Comparison of ENCODE assay signal across 8 cellular contexts in the genomic region with DNA sequence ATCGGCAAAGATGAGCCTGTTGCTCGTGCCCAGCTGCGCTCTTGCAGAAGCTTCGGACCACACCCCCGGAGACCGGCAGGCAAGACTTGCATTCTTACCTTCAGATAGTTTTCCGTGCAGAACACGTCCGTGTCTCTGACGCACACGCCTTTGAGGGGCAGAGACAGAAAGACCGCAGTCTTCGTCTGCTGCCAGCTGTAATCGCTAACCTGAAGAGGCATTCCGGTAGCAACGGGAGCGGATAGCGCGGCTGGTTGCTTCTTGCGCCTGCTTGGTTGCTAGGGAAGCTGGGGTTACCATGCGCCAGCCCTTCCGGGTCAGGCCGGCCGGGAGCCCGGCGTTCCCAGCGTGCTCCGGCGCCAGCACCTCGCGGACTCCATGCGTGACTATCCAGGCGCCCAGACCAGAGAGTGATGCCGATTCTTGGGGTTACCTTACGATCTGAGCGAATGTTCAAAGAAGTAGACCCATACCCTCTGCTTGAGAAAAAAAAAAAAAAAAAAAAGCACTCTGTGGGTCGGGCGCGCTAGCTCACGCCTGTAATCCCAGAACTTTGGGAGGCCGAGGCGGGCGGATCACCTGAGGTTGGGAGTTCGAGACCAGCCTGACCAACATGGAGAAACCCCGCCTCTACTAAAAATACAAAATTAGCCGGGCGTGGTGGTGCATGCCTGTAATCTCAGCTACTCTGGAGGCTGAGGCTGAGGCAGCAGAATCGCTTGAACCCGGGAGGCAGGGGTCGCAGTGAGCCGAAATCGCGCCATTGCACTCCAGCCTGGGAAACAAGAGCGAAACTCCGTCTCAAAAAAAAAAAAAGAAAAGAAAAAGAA. TPM values are rescaled to one million over a fixed set of nuclear protein-coding genes. Genes with fewer than 3 reads are reported as not detected.
A peak's percentile ranks its signal among the peaks of the same experiment; 100 is the strongest.
DNase-seq lines count a peak whose midpoint lies in the region; ATAC-seq, FAIRE-seq and TF ChIP-seq lines count a peak whose summit lies in the region.
"Not testable (repeated sequence)": the region's sequence is repeated elsewhere in the genome, so short reads cannot be mapped to it uniquely, and the experiment has no call there.

No MANE protein-coding gene starts in this region.

- not testable (repeated sequence) for H2AK5ac ChIP-seq in H9 (ENCODE audit: insufficient read length, low read length)

- peak; percentile 94 for ATAC-seq in stimulated activated naive CD8-positive, alpha-beta T cell treated with anti-CD3 and anti-CD28 coated beads, Interleukin-15, amount 100 ng/mL, for 72 hours

- not testable (repeated sequence) for H2BK15ac ChIP-seq in H9 (ENCODE audit: low read depth, low read length)

- H3K4me2 ChIP-seq in H9 (ENCODE audit: insufficient read depth, insufficient read length, low read length) (peak overlapping the region; percentile 97), Loucy (ENCODE audit: low read depth, low read length, poor library complexity, severe bottlenecking) (peak overlapping the region; percentile 69)

- not testable (repeated sequence) for H2BK12ac ChIP-seq in H9 (ENCODE audit: insufficient read length, low read depth, low read length)

- H3K4me1 Mint-ChIP-seq in H9, result not testable (repeated sequence)
- peaks cover 21% of the 10 kb centered on the region for H3K4me1 Mint-ChIP-seq in stimulated activated naive CD8-positive, alpha-beta T cell treated with anti-CD3 and anti-CD28 coated beads, Interleukin-15, amount 100 ng/mL, for 72 hours

- H3K4me3 ChIP-seq in Loucy (ENCODE audit: low read length, poor library complexity, severe bottlenecking) (peak overlapping the region; percentile 79), neuron (ENCODE audit: low read length) (peak overlapping the region; percentile 66)

- not testable (repeated sequence) for H3K9me2 ChIP-seq in Loucy (replicated peaks; ENCODE audit: low read depth, low read length)

- H2AFZ ChIP-seq in H9 (ENCODE audit: low read length) (peak overlapping the region; percentile 7), Loucy (ENCODE audit: low read length) (peak overlapping the region; percentile 89), neuron (ENCODE audit: low read depth, low read length) (peak overlapping the region; percentile 49)

- H3K18ac ChIP-seq in H9 (ENCODE audit: insufficient read length, low read depth, low read length), result not testable (repeated sequence)

- H4K8ac ChIP-seq in H9 (replicated peaks; ENCODE audit: insufficient read length, low read depth, low read length), result not testable (repeated sequence)

- H3K9ac ChIP-seq in H9 (ENCODE audit: extremely low read depth, insufficient read length, low read length), result not testable (repeated sequence)
- H3K9ac ChIP-seq in Loucy (ENCODE audit: low read depth, low read length, poor library complexity, severe bottlenecking), result peak overlapping the region; percentile 52

- H3K79me2 ChIP-seq in H9 (ENCODE audit: insufficient read depth, low read length); Loucy (ENCODE audit: insufficient read depth, low read length): not testable (repeated sequence)

- H3K9me3 ChIP-seq in H9 (ENCODE audit: control insufficient read depth, low read depth, low read length); Loucy (ENCODE audit: insufficient read depth, low read depth, low read length); neuron (ENCODE audit: low read length): not testable (repeated sequence)

- not testable (repeated sequence) for H4K5ac ChIP-seq in H9 (ENCODE audit: insufficient read length, low read depth, low read length)

- not testable (repeated sequence) for H3K36me3 Mint-ChIP-seq in H9 (ENCODE audit: insufficient read depth in 1 of 3, low read depth in 3 of 3)

- DNase-seq in G401 (ENCODE audit: low spot score) (peak; percentile 82), H9 (peak; percentile 93), SIG-M5 treated with dmso at 0.1 percent for 504 hours (lab: John Stamatoyannopoulos, UW; ENCODE audit: unreplicated experiment) (peak; percentile 82), frontal cortex (ENCODE audit: low spot score in 2 of 2) (peak; percentile 33 to 72)
- peak; percentile 36 for DNase-seq in activated gamma-delta T cell treated with anti-CD3 and anti-CD28 coated beads, Interleukin-2, amount 50 U/mL, for 16 hours (ENCODE audit: low read depth)
- peak; percentile 67 to 78 for DNase-seq in stimulated activated naive CD8-positive, alpha-beta T cell treated with anti-CD3 and anti-CD28 coated beads, Interleukin-15, amount 100 ng/mL, for 72 hours

- not testable (repeated sequence) for H3K9me3 Mint-ChIP-seq in H9; stimulated activated naive CD8-positive, alpha-beta T cell treated with anti-CD3 and anti-CD28 coated beads, Interleukin-15, amount 100 ng/mL, for 72 hours

- not testable (repeated sequence) for H2BK120ac ChIP-seq in H9 (ENCODE audit: low read depth, low read length, poor library complexity, severe bottlenecking)

- H4K20me1 ChIP-seq in H9 (ENCODE audit: control insufficient read depth, insufficient read depth, insufficient read length); Loucy (ENCODE audit: insufficient read depth, low read length, poor library complexity, severe bottlenecking): not testable (repeated sequence)

- H3K27ac Mint-ChIP-seq in H9, result not testable (repeated sequence)
- H3K27ac Mint-ChIP-seq in stimulated activated naive CD8-positive, alpha-beta T cell treated with anti-CD3 and anti-CD28 coated beads, Interleukin-15, amount 100 ng/mL, for 72 hours, result peak overlapping the region in 1 of 2 donors; percentile 85

- H3K4me1 ChIP-seq in H9 (ENCODE audit: insufficient read depth, low read length); Loucy (ENCODE audit: insufficient read depth, low read length, poor library complexity, severe bottlenecking); neuron (ENCODE audit: insufficient read depth, low read length): not testable (repeated sequence)

- not testable (repeated sequence) for H3K79me1 ChIP-seq in H9 (ENCODE audit: insufficient read depth, low read depth, low read length, poor library complexity, severe bottlenecking)

- not testable (repeated sequence) for H3K36me3 ChIP-seq in Loucy (ENCODE audit: insufficient read depth, low read length); neuron (ENCODE audit: insufficient read depth, low read length)

- not testable (repeated sequence) for H3K4ac ChIP-seq in H9 (ENCODE audit: low read depth, low read length)

- not testable (repeated sequence) for H3T11ph ChIP-seq in H9 (ENCODE audit: low read length)

- H3K14ac ChIP-seq in H9 (ENCODE audit: insufficient read depth, low read length), result not testable (repeated sequence)

- peak overlapping the region; percentile 85 to 87 for H3K4me3 Mint-ChIP-seq in H9
- H3K4me3 Mint-ChIP-seq in stimulated activated naive CD8-positive, alpha-beta T cell treated with anti-CD3 and anti-CD28 coated beads, Interleukin-15, amount 100 ng/mL, for 72 hours, result peak overlapping the region; percentile 86 to 87

- not testable (repeated sequence) for TF ChIP-seq CTCF in H9 (conservative IDR thresholded peaks at IDR 0.05); Loucy (conservative IDR thresholded peaks at IDR 0.05; ENCODE audit: low read length)

- H3F3A ChIP-seq in Loucy (ENCODE audit: low read depth), result not testable (repeated sequence)

- not testable (repeated sequence) for FAIRE-seq in frontal cortex (lab: Jason Lieb, UNC)

- not testable (repeated sequence) for H3K27me3 Mint-ChIP-seq in H9 (ENCODE audit: low read depth)
- peaks cover 12% of the 10 kb centered on the region for H3K27me3 Mint-ChIP-seq in stimulated activated naive CD8-positive, alpha-beta T cell treated with anti-CD3 and anti-CD28 coated beads, Interleukin-15, amount 100 ng/mL, for 72 hours

- H4K91ac ChIP-seq in H9 (ENCODE audit: insufficient read length, low read depth, low read length), result not testable (repeated sequence)

- in situ Hi-C loops in G401 (cut with HindIII; ENCODE audit: low sequenced_read_pairs), result not testable (repeated sequence)

- not testable (repeated sequence) for H2BK5ac ChIP-seq in H9 (ENCODE audit: insufficient read length, low read length)

- H3K23ac ChIP-seq in H9 (ENCODE audit: insufficient read length, low read depth, low read length), result not testable (repeated sequence)

- not testable (repeated sequence) for H3K23me2 ChIP-seq in H9 (ENCODE audit: insufficient read length, low read depth, low read length, poor library complexity, severe bottlenecking)

- H3K27me3 ChIP-seq in H9 (ENCODE audit: insufficient read depth, low read length); Loucy (ENCODE audit: insufficient read depth, low read length, poor library complexity, severe bottlenecking); neuron (ENCODE audit: insufficient read depth, low read length): not testable (repeated sequence)

- not testable (repeated sequence) for H3K27ac ChIP-seq in H9 (ENCODE audit: insufficient read length, low read depth, low read length)

- not testable (repeated sequence) for H3K56ac ChIP-seq in H9 (ENCODE audit: insufficient read length, low read depth, low read length)

- not testable (repeated sequence) for H2BK20ac ChIP-seq in H9 (ENCODE audit: low read depth, low read length, poor library complexity, severe bottlenecking)

- no CpG with 5 or more reads among the region's 55 CpGs for WGBS in H9 (ENCODE audit: extremely low coverage, insufficient read length, low lambda C conversion rate)

RNA-seq across cellular contexts. Expression of gene DNAAF4, which starts 9.7 kb away (rescaled TPM):
- 3.6 and 6.6 TPM in 2 replicates for total RNA-seq in G401 (2014; rRNA removed; shearing (Covaris generic))
- total RNA-seq in H9 (2021) (1.6 and 2.2 TPM in 2 replicates), frontal cortex (6.5 TPM)

Comparison
In these comparisons a context has a peak if more than half of its experiments do, and no peak if none do; other contexts are left out.
1. DNase-seq: peak in every context shown above with its lines; median percentile 93 in H9; 82 in G401; 82 in SIG-M5 treated with dmso at 0.1 percent for 504 hours; 72 in stimulated activated naive CD8-positive, alpha-beta T cell treated with anti-CD3 and anti-CD28 coated beads, Interleukin-15, amount 100 ng/mL, for 72 hours; 52 in frontal cortex; 36 in activated gamma-delta T cell treated with anti-CD3 and anti-CD28 coated beads, Interleukin-2, amount 50 U/mL, for 16 hours.
2. H2AFZ ChIP-seq: peak in every context shown above with its lines; median percentile 89 in Loucy; 49 in neuron; 7 in H9.